ENCODE assay signal across 8 cellular contexts in genomic region chr9:124812401-124813016, GRCh38. TPM values are rescaled to one million over a fixed set of nuclear protein-coding genes. Genes with fewer than 3 reads are reported as not detected.
DNase-seq lines count a peak whose midpoint lies in the region; ATAC-seq and TF ChIP-seq lines count a peak whose summit lies in the region.

No MANE protein-coding gene starts in this region.

- TF ChIP-seq CTCF in PC-9 (conservative IDR thresholded peaks at IDR 0.05) (no peak), esophagus muscularis mucosa (IDR thresholded peaks at IDR 0.05) (no peak), nephron progenitor cell (IDR thresholded peaks at IDR 0.05) (no peak)

- H3K9me3 Mint-ChIP-seq in nephron progenitor cell, result no peaks in the 10 kb centered on the region

- no TSS peak for BruUV-seq in PC-9 (replicated peaks; lab: Mats Ljungman, UMichigan)

- TF ChIP-seq POLR2A in esophagus muscularis mucosa (IDR thresholded peaks at IDR 0.05; ENCODE audit: low read depth), result no peak

- H3K27ac ChIP-seq in PC-9 (peak overlapping the region; percentile 94), esophagus muscularis mucosa (replicated peaks in 1 of 4) (peak overlapping the region; percentile 68 to 81 (median 74))

- peak overlapping the region; percentile 97 for H3K4me2 ChIP-seq in PC-9

- H3K27me3 Mint-ChIP-seq in nephron progenitor cell (ENCODE audit: low read depth, poor library complexity), result peaks cover 3% of the 10 kb centered on the region

- peaks cover 32% of the 10 kb centered on the region for H3K4me1 Mint-ChIP-seq in nephron progenitor cell

- H3K4me3 ChIP-seq in PC-9 (no peak overlapping the region), esophagus muscularis mucosa (no peak overlapping the region)

- H3K36me3 ChIP-seq in PC-9 (ENCODE audit: low read depth), result no peaks in the 10 kb centered on the region
- peaks cover 0 to 32% (median 22%) of the 10 kb centered on the region in 4 donors for H3K36me3 ChIP-seq in esophagus muscularis mucosa

- no peak for ATAC-seq in GM21723 (IDR thresholded peaks at IDR 0.05; ENCODE audit: unreplicated experiment)
- no peak for ATAC-seq in HG03095 (IDR thresholded peaks at IDR 0.05; ENCODE audit: unreplicated experiment)

- H3K4me3 Mint-ChIP-seq in nephron progenitor cell, result no peak overlapping the region

- no peaks in the 10 kb centered on the region for H3K9me3 ChIP-seq in PC-9 (ENCODE audit: insufficient read depth, low read depth)
- H3K9me3 ChIP-seq in esophagus muscularis mucosa, result no peaks in the 10 kb centered on the region

- CTCF ChIA-PET in PC-9 (lab: Charles Lee), result interaction anchor here (0.6 to 1.6 kb wide), 6 partner anchors 22 to 556 kb away, joined by 3 to 5 read pairs (median 4); no protein-coding TSS in a partner anchor

- H3K9me2 ChIP-seq in PC-9 (ENCODE audit: insufficient read depth), result no peaks in the 10 kb centered on the region

- H3K27me3 ChIP-seq in PC-9 (ENCODE audit: insufficient read depth, low read depth) (no peaks in the 10 kb centered on the region), esophagus muscularis mucosa (no peaks in the 10 kb centered on the region)

- no peak for TF ChIP-seq EP300 in esophagus muscularis mucosa (IDR thresholded peaks at IDR 0.05)

- no peaks in the 10 kb centered on the region for H4K20me1 ChIP-seq in PC-9 (ENCODE audit: insufficient read depth)

- intact Hi-C loops in PC-9 (cut with micrococcal nuclease; ENCODE audit: unreplicated experiment), result loop anchor here (1.0 kb wide), 2 partner anchors 22 to 33 kb away; no protein-coding TSS in a partner anchor
- intact Hi-C loops in esophagus muscularis mucosa (cut with DNase I), result loop anchor here (5.0 kb wide), 1 partner anchor 35 kb away; the partner anchor contains the start of gene OLFML2A

- POLR2A ChIA-PET in PC-9 (lab: Charles Lee; ENCODE audit: unreplicated experiment), result interaction anchor here (0.6 to 0.7 kb wide), 3 partner anchors 12 to 118 kb away, joined by 4 to 17 read pairs (median 6); no protein-coding TSS in a partner anchor

- WGBS in esophagus muscularis mucosa, result 53% methylated on average over 12 of the region's 12 CpGs

- H3K4me1 ChIP-seq in PC-9 (replicated peaks; ENCODE audit: insufficient read depth) (peaks cover 45% of the 10 kb centered on the region), esophagus muscularis mucosa (peaks cover 13 to 41% (median 36%) of the 10 kb centered on the region in 4 donors)

- no peaks in the 10 kb centered on the region for H3K36me3 Mint-ChIP-seq in nephron progenitor cell (ENCODE audit: low read depth)

- H3F3A ChIP-seq in PC-9 (ENCODE audit: insufficient read depth, low read depth), result peaks cover 33% of the 10 kb centered on the region

- no peaks in the 10 kb centered on the region for H3K79me2 ChIP-seq in PC-9 (ENCODE audit: low read depth)

- H3K27ac Mint-ChIP-seq in nephron progenitor cell, result peak overlapping the region; percentile 89

- no peak overlapping the region for H2AFZ ChIP-seq in PC-9

- DNase-seq in Daoy (ENCODE audit: low read depth), result peak; percentile 100
- peak; percentile 93 to 96 for DNase-seq in PC-9
- DNase-seq in esophagus muscularis mucosa (ENCODE audit: extremely low spot score), result no peak
- no peak for DNase-seq in nephron progenitor cell
- no peak for DNase-seq in SHP77 (lab: John Stamatoyannopoulos, UW)
- DNase-seq in NCI-H345 (lab: John Stamatoyannopoulos, UW), result no peak

RNA-seq across cellular contexts. Expression of gene OLFML2A, which starts 35.6 kb away (rescaled TPM):
- total RNA-seq in Daoy (2014; rRNA removed; shearing (Covaris generic)), result 3.9 and 5.7 TPM in 2 replicates
- 5.7 and 9.0 TPM in 2 replicates for total RNA-seq in PC-9 (2021)
- total RNA-seq in esophagus muscularis mucosa, result 10 to 100 TPM; 39.0 to 98.9 (median 60.3) TPM

RNA-seq across cellular contexts. Expression of gene WDR38, which starts 40.8 kb away (rescaled TPM):
- total RNA-seq in Daoy (2014; rRNA removed; shearing (Covaris generic)), result 0.12 TPM in 1 of 2 replicates, not detected in the other
- total RNA-seq in PC-9 (2021) (not detected in 2 replicates), esophagus muscularis mucosa (under 1 TPM in 1 of 4 donors, not detected in 3; 0.32 TPM)

RNA-seq across cellular contexts. Expression of gene NR6A1, which starts 41.4 kb away (rescaled TPM):
- total RNA-seq in Daoy (2014; rRNA removed; shearing (Covaris generic)), result 1.3 and 5.1 TPM in 2 replicates
- total RNA-seq in PC-9 (2021) (13.0 TPM in 2 replicates), esophagus muscularis mucosa (1 to 10 TPM; 1.8 to 2.8 (median 2.0) TPM)

RNA-seq across cellular contexts. Expression of gene RPL35, which starts 49.2 kb away (rescaled TPM):
- 4,733 and 5,328 TPM in 2 replicates for total RNA-seq in Daoy (2014; rRNA removed; shearing (Covaris generic))
- total RNA-seq in PC-9 (2021) (2,125 and 2,313 TPM in 2 replicates), esophagus muscularis mucosa (1,000 to 10,000 TPM; 1,125 to 3,077 (median 1,901) TPM)

RNA-seq across cellular contexts. Expression of gene ARPC5L, which starts 49.4 kb away (rescaled TPM):
- 52.8 and 81.8 TPM in 2 replicates for total RNA-seq in Daoy (2014; rRNA removed; shearing (Covaris generic))
- total RNA-seq in PC-9 (2021) (71.0 and 84.4 TPM in 2 replicates), esophagus muscularis mucosa (10 to 100 TPM; 23.3 to 28.2 (median 26.7) TPM)

Comparison
In these comparisons a context has a peak if more than half of its experiments do, and no peak if none do; other contexts are left out.
1. DNase-seq: peak in Daoy (single experiment) and PC-9 (2 of 2); none in esophagus muscularis mucosa (single experiment), nephron progenitor cell (single experiment), SHP77 (0 of 2) and NCI-H345 (single experiment).